In the genomic region with DNA sequence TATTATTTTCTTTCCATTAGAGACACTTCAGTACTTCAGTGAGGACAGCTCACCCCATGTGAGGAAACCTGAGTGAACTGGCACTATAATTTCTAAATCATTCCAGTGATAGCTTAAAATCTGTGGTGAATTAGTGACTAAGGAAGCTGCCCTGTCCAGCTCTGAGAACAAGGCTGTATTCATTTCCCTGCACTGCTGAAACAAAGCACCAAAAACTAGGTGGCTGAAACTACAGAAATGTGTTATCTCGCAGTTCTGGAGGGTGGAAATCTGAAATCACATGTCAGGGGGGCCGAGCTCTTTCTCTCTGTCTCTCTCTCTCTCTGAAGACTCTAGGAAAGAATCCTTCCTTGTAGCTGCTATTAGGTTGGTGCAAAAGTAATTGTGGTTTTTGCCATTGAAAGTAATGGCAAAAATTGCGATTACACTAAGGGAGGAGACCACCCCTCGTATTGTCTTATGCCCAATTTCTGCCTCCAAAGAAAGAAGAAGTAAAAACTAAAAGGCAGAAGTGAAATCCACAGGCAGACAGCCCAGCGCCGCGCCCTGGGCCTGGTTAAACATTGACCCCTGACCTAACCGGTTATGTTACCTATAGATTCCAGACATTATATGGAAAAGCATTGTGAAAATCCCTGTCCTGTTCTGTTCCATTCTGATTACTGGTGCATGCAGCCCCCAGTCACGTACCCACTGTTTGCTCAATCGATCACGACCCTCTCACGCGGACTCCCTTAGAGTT, we compare ENCODE assay signal across 7 cellular contexts.
DNase-seq lines count a peak whose midpoint lies in the region; ATAC-seq, FAIRE-seq and TF ChIP-seq lines count a peak whose summit lies in the region.
"Not testable (repeated sequence)": the region's sequence is repeated elsewhere in the genome, so short reads cannot be mapped to it uniquely, and the experiment has no call there.

No MANE protein-coding gene starts in this region.

- peak; percentile 84 for ATAC-seq in GM18505 (IDR thresholded peaks at IDR 0.05; ENCODE audit: unreplicated experiment)
- ATAC-seq in GM21526 (IDR thresholded peaks at IDR 0.05; ENCODE audit: low FRiP score, unreplicated experiment) = peak; percentile 82
- ATAC-seq in HG02798 (IDR thresholded peaks at IDR 0.05; ENCODE audit: poor library complexity, unreplicated experiment) = peak; percentile 90
- peak; percentile 91 for ATAC-seq in HG03159 (IDR thresholded peaks at IDR 0.05; ENCODE audit: unreplicated experiment)
- peak; percentile 11 for ATAC-seq in foreskin keratinocyte

- not testable (repeated sequence) for TF ChIP-seq POLR2A in GM18505 (IDR thresholded peaks at IDR 0.05; ENCODE audit: borderline replicate concordance, extremely low read depth, insufficient read depth, insufficient read length)

- FAIRE-seq in GM19239 (lab: Jason Lieb, UNC) = peak; percentile 75

- H3K4me1 ChIP-seq in foreskin keratinocyte = not testable (repeated sequence)

- not testable (repeated sequence) for H3K27me3 ChIP-seq in foreskin keratinocyte

- TF ChIP-seq CTCF in foreskin keratinocyte (conservative IDR thresholded peaks at IDR 0.05) = not testable (repeated sequence)

- DNase-seq in GM19239 (ENCODE audit: insufficient read length, low spot score); foreskin keratinocyte: not testable (repeated sequence)
- peak; percentile 63 for DNase-seq in MV-4-11 (lab: John Stamatoyannopoulos, UW)

- not testable (repeated sequence) for H3K27ac ChIP-seq in foreskin keratinocyte

Comparison
In these comparisons a context has a peak if more than half of its experiments do, and no peak if none do; other contexts are left out.
1. ATAC-seq: peak in every context shown above with its lines; median percentile 91 in HG03159; 90 in HG02798; 84 in GM18505; 82 in GM21526; 11 in foreskin keratinocyte.